In genomic region chr6:16205377-16206144, GRCh38 we compare ENCODE assay signal across 9 cellular contexts.
DNase-seq lines count a peak whose midpoint lies in the region; ATAC-seq and TF ChIP-seq lines count a peak whose summit lies in the region.
"Had no signal": no experiment of that assay in that cellular context is flagged by ENCODE, and none has a peak within 500 bp of the region (broad histone marks: within the 10 kb centered on the region; RNA-seq: fewer than 3 reads in every experiment).

No MANE protein-coding gene starts in this region.

- 0 out of 2 replicates have a peak overlapping the region, but pooled peaks have one; percentile 1 for H3K4me3 ChIP-seq in OCI-LY3 (ENCODE audit: low read length)

- peaks cover 15% of the 10 kb centered on the region; the same call in 1 of the 2 replicates for H3K27me3 ChIP-seq in OCI-LY3 (ENCODE audit: low read depth, low read length)

- no peaks in the 10 kb centered on the region for H3K36me3 ChIP-seq in OCI-LY3 (replicated peaks; ENCODE audit: low read depth, low read length)

- H3K4me2 ChIP-seq in OCI-LY3 (ENCODE audit: low read length): peak overlapping the region; percentile 63

- no peaks in the 10 kb centered on the region for H3K79me2 ChIP-seq in OCI-LY3 (ENCODE audit: low read length)

- H4K20me1 ChIP-seq in OCI-LY3 (ENCODE audit: insufficient read depth, low read length): no peaks in the 10 kb centered on the region

- peak; percentile 93 for ATAC-seq in HG02938 (IDR thresholded peaks at IDR 0.05; ENCODE audit: unreplicated experiment)

- H3K9me3 ChIP-seq in OCI-LY3 (ENCODE audit: insufficient read depth, low read length): no peaks in the 10 kb centered on the region

- intact Hi-C loops in posterior cingulate gyrus (cut with DNase I): loop anchor here (1.0 kb wide), 1 partner anchor 514 kb away; no protein-coding TSS in a partner anchor

- TF ChIP-seq CTCF in OCI-LY3 (IDR thresholded peaks at IDR 0.05; ENCODE audit: low read depth, low read length): no peak

- peak overlapping the region; percentile 48 for H3K27ac ChIP-seq in OCI-LY3 (ENCODE audit: low read length)
- H3K27ac ChIP-seq: C4-2B had no signal

- no peak overlapping the region for H3K9ac ChIP-seq in OCI-LY3 (ENCODE audit: low read length)

- peak overlapping the region; percentile 33 for H2AFZ ChIP-seq in OCI-LY3 (ENCODE audit: low read depth, low read length)

- H3K4me1 ChIP-seq in OCI-LY3 (ENCODE audit: low read length): peaks cover 25% of the 10 kb centered on the region

- peak; percentile 16 for DNase-seq in NCI-H2029 (lab: John Stamatoyannopoulos, UW)
- DNase-seq in NCI-H2029 treated with DMSO at 0.1 percent for 48 hours (lab: John Stamatoyannopoulos, UW): no peak
- DNase-seq in hepatic stellate cell (ENCODE audit: low spot score): peak; percentile 81
- DNase-seq in posterior cingulate gyrus: no peak
- no peak for DNase-seq in NCI-H2196 (lab: John Stamatoyannopoulos, UW; ENCODE audit: unreplicated experiment)
- DNase-seq in LoVo (ENCODE audit: low spot score): no peak

Comparison
In these comparisons a context has a peak if more than half of its experiments do, and no peak if none do; other contexts are left out.
1. DNase-seq: peak in NCI-H2029 (single experiment) and hepatic stellate cell (single experiment); none in NCI-H2029 treated with DMSO at 0.1 percent for 48 hours (single experiment), posterior cingulate gyrus (0 of 10), NCI-H2196 (single experiment) and LoVo (single experiment).